ENCODE assay signal across 20 cellular contexts in the genomic region with DNA sequence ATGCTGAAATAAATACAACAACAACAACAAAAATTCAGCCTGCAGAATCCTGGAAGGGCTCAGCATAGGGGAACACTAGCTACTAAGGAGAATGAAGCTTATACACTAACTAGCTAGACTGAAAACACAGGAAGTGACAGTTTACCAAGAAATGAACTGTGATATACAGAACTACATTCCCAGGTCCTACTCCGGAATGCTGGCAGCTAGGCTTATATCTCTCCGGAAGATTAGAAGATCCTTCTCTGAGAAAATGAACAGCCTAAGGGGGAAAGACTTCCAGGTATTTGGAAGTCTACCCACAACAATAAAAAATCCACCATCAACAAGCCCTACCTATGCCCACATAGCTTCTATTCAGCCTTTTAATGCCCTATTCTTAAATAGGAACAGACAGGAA. TPM values are rescaled to one million over a fixed set of nuclear protein-coding genes. Genes with fewer than 3 reads are reported as not detected.
DNase-seq lines count a peak whose midpoint lies in the region; TF ChIP-seq lines count a peak whose summit lies in the region.
"Had no signal": no experiment of that assay in that cellular context is flagged by ENCODE, and none has a peak within 500 bp of the region (broad histone marks: within the 10 kb centered on the region; RNA-seq: fewer than 3 reads in every experiment).

No MANE protein-coding gene starts in this region.

- H3K4me3 ChIP-seq in Caco-2 (ENCODE audit: low read depth, low read length) (no peak overlapping the region), mesodermal cell (ENCODE audit: extremely low read depth, insufficient read depth, low read length, poor library complexity, severe bottlenecking) (no peak overlapping the region), dorsolateral prefrontal cortex (no peak overlapping the region), neural progenitor cell (no peak overlapping the region)
- H3K4me3 ChIP-seq: K562, stomach, uterus had no signal

- POLR2A ChIA-PET in Caco-2 (lab: Charles Lee): no interaction called here

- peaks cover 36% of the 10 kb centered on the region for H3K4me1 Mint-ChIP-seq in Caco-2 (ENCODE audit: low read depth, unreplicated experiment)
- peaks cover 41% of the 10 kb centered on the region for H3K4me1 Mint-ChIP-seq in chondrocyte (ENCODE audit: low read depth)
- no peaks in the 10 kb centered on the region for H3K4me1 Mint-ChIP-seq in neural progenitor cell
- H3K4me1 Mint-ChIP-seq: activated CD4-positive, alpha-beta T cell treated with anti-CD3 and anti-CD28 coated beads, Interleukin-2, amount 10 ng/mL, durations not matched to agents 24 days and 14 days; immature natural killer cell; neural crest cell had no signal

- H3K4me2 ChIP-seq in neural progenitor cell: no peak overlapping the region

- no peaks in the 10 kb centered on the region for H3K27me3 Mint-ChIP-seq in Caco-2 (ENCODE audit: insufficient read depth, unreplicated experiment)
- H3K27me3 Mint-ChIP-seq in chondrocyte (ENCODE audit: low read depth): no peaks in the 10 kb centered on the region
- no peaks in the 10 kb centered on the region for H3K27me3 Mint-ChIP-seq in neural progenitor cell (ENCODE audit: insufficient read depth, low read depth)
- H3K27me3 Mint-ChIP-seq: activated CD4-positive, alpha-beta T cell treated with anti-CD3 and anti-CD28 coated beads, Interleukin-2, amount 10 ng/mL, durations not matched to agents 24 days and 14 days had no signal

- TF ChIP-seq CTCF in Caco-2 (IDR thresholded peaks at IDR 0.05; ENCODE audit: insufficient read depth in 1 of 2, low read depth in 1 of 2, low read length in 1 of 2, severe bottlenecking in 1 of 2, unreplicated experiment in 1 of 2) (no peak), chondrocyte (IDR thresholded peaks at IDR 0.05) (no peak), dorsolateral prefrontal cortex (IDR thresholded peaks at IDR 0.05 in 54 of 56, conservative IDR thresholded peaks at IDR 0.05 in 2 of 56; ENCODE audit: low read depth in 1 of 56, partially characterized antibody in 56 of 56) (no peak), neural progenitor cell (IDR thresholded peaks at IDR 0.05) (no peak)

- H3K27me3 ChIP-seq in Caco-2 (replicated peaks; ENCODE audit: control insufficient read depth, insufficient read depth, low read length): no peaks in the 10 kb centered on the region
- no peaks in the 10 kb centered on the region for H3K27me3 ChIP-seq in dorsolateral prefrontal cortex
- H3K27me3 ChIP-seq in neural progenitor cell: no peaks in the 10 kb centered on the region
- H3K27me3 ChIP-seq: stomach, uterus had no signal

- H3K27ac ChIP-seq in mesodermal cell (ENCODE audit: low read depth, low read length, severe bottlenecking) (peak overlapping the region; percentile 86), dorsolateral prefrontal cortex (no peak overlapping the region), neural progenitor cell (no peak overlapping the region)
- H3K27ac ChIP-seq: stomach, uterus had no signal

- H4K20me1 ChIP-seq in neural progenitor cell (ENCODE audit: low read depth): no peaks in the 10 kb centered on the region

- H2AFZ ChIP-seq in neural progenitor cell (replicated peaks): no peak overlapping the region

- H3K4me1 ChIP-seq in Caco-2: peaks cover 28% of the 10 kb centered on the region
- peaks cover 31% of the 10 kb centered on the region for H3K4me1 ChIP-seq in mesodermal cell (ENCODE audit: control insufficient read depth, insufficient read depth, low read length, poor library complexity, severe bottlenecking)
- peaks cover 10% of the 10 kb centered on the region for H3K4me1 ChIP-seq in neural progenitor cell
- H3K4me1 ChIP-seq: uterus had no signal

- no peak for DNase-seq in Caco-2
- DNase-seq in LoVo (ENCODE audit: low spot score): peak; percentile 12
- no peak for DNase-seq in chondrocyte (ENCODE audit: low spot score)
- DNase-seq in NCI-H187 treated with DMSO at 0.1 percent for 48 hours (lab: John Stamatoyannopoulos, UW): no peak
- no peak for DNase-seq in dorsolateral prefrontal cortex
- DNase-seq in stimulated activated CD4-positive, alpha-beta T cell treated with anti-CD3 and anti-CD28 coated beads, Interleukin-2, amount 100 ng/mL, for 24 hours: no peak
- DNase-seq in neural progenitor cell (ENCODE audit: low spot score): no peak
- DNase-seq: activated CD4-positive, alpha-beta T cell treated with anti-CD3 and anti-CD28 coated beads, Interleukin-2, amount 10 ng/mL, durations not matched to agents 24 days and 14 days; activated CD8-positive, alpha-beta memory T cell treated with anti-CD3 and anti-CD28 coated beads, Interleukin-2, amount 50 U/mL, for 48 hours; erythroblast; immature natural killer cell; NCI-H1092; NCI-H526 treated with DMSO at 0.1 percent for 48 hours; right cardiac atrium; stimulated activated CD4-positive, alpha-beta T cell treated with anti-CD3 and anti-CD28 coated beads, Interleukin-1b, Interleukin-23, amount 100 ng/mL, for 48 hours; stomach; uterus had no signal

- H3K36me3 ChIP-seq in Caco-2 (ENCODE audit: control insufficient read depth, insufficient read depth, low read length) (no peaks in the 10 kb centered on the region), mesodermal cell (ENCODE audit: control insufficient read depth, insufficient read depth, low read length) (peaks cover 14% of the 10 kb centered on the region), neural progenitor cell (no peaks in the 10 kb centered on the region)
- H3K36me3 ChIP-seq: stomach, uterus had no signal

- BruUV-seq in Caco-2 (replicated peaks; lab: Mats Ljungman, UMichigan): no TSS peak

- H3K9me3 ChIP-seq in Caco-2 (no peaks in the 10 kb centered on the region), mesodermal cell (ENCODE audit: control insufficient read depth, low read length) (no peaks in the 10 kb centered on the region), neural progenitor cell (ENCODE audit: low read depth) (no peaks in the 10 kb centered on the region)
- H3K9me3 ChIP-seq: stomach, uterus had no signal

- WGBS in mesodermal cell (ENCODE audit: insufficient coverage in 2 of 2), 2 experiments: no CpG with 5 or more reads among the region's 2 CpGs

- CTCF ChIA-PET in Caco-2 (lab: Charles Lee): no interaction called here

- H3K27ac Mint-ChIP-seq in Caco-2 (ENCODE audit: unreplicated experiment) (peak overlapping the region; percentile 23), chondrocyte (ENCODE audit: unreplicated experiment) (peak overlapping the region; percentile 67), neural progenitor cell (no peak overlapping the region)
- H3K27ac Mint-ChIP-seq: activated CD4-positive, alpha-beta T cell treated with anti-CD3 and anti-CD28 coated beads, Interleukin-2, amount 10 ng/mL, durations not matched to agents 24 days and 14 days; immature natural killer cell had no signal

- intact Hi-C loops in Caco-2 (cut with micrococcal nuclease; ENCODE audit: unreplicated experiment) (loop anchor here (2.0 kb wide), 2 partner anchors 19 to 61 kb away; no protein-coding TSS in a partner anchor), dorsolateral prefrontal cortex (cut with DNase I) (no loop called here)

- no peaks in the 10 kb centered on the region for H3K79me2 ChIP-seq in neural progenitor cell (ENCODE audit: low read depth)

- no peaks in the 10 kb centered on the region for H3F3A ChIP-seq in neural progenitor cell (ENCODE audit: low read depth)

- H3K9me3 Mint-ChIP-seq in Caco-2 (ENCODE audit: unreplicated experiment): peaks cover 10% of the 10 kb centered on the region
- no peaks in the 10 kb centered on the region for H3K9me3 Mint-ChIP-seq in chondrocyte (ENCODE audit: low read depth)
- no peaks in the 10 kb centered on the region for H3K9me3 Mint-ChIP-seq in neural progenitor cell
- H3K9me3 Mint-ChIP-seq: activated CD4-positive, alpha-beta T cell treated with anti-CD3 and anti-CD28 coated beads, Interleukin-2, amount 10 ng/mL, durations not matched to agents 24 days and 14 days had no signal

- no peaks in the 10 kb centered on the region for H3K36me3 Mint-ChIP-seq in Caco-2 (ENCODE audit: insufficient read depth, unreplicated experiment)
- peaks cover 9% of the 10 kb centered on the region for H3K36me3 Mint-ChIP-seq in chondrocyte (ENCODE audit: low read depth)
- H3K36me3 Mint-ChIP-seq in neural progenitor cell: peaks cover 26% of the 10 kb centered on the region

- H3K9ac ChIP-seq in neural progenitor cell: no peak overlapping the region

- H3K4me3 Mint-ChIP-seq in Caco-2 (ENCODE audit: unreplicated experiment) (no peak overlapping the region), chondrocyte (ENCODE audit: unreplicated experiment) (no peak overlapping the region), neural progenitor cell (no peak overlapping the region)
- H3K4me3 Mint-ChIP-seq: activated CD4-positive, alpha-beta T cell treated with anti-CD3 and anti-CD28 coated beads, Interleukin-2, amount 10 ng/mL, durations not matched to agents 24 days and 14 days; immature natural killer cell; neural crest cell had no signal

RNA-seq across cellular contexts. Expression of a gene that starts 31.0 kb away (rescaled TPM):
- total RNA-seq in Caco-2 (2022): 25.0 and 25.7 TPM in 2 replicates
- total RNA-seq in chondrocyte: 3.6 to 12.6 TPM (median 4.3 TPM) in 3 replicates
- polyA plus RNA-seq in mesodermal cell (2013, experiment 1 of 2): 25.3 TPM
- polyA plus RNA-seq in mesodermal cell (2013, experiment 2 of 2): 42.7 TPM
- 10 to 100 TPM in 108 of 120 experiments, 1 to 10 TPM in 12; 3.1 to 23.2 (median 14.1) TPM for total RNA-seq in dorsolateral prefrontal cortex
- total RNA-seq in neural progenitor cell (ENCODE audit: low replicate concordance): 15.6 and 30.6 TPM in 2 replicates
